ENCODE assay signal across 8 cellular contexts in genomic region chr19:4068058-4068966, GRCh38. TPM values are rescaled to one million over a fixed set of nuclear protein-coding genes. Genes with fewer than 3 reads are reported as not detected.
DNase-seq lines count a peak whose midpoint lies in the region; ATAC-seq, FAIRE-seq and TF ChIP-seq lines count a peak whose summit lies in the region.

No MANE protein-coding gene starts in this region.

- peak overlapping the region; percentile 52; the same call in 1 of the 2 replicates for H3K23ac ChIP-seq in IMR-90 (ENCODE audit: low read depth, low read length)

- H3K27me3 ChIP-seq in AG04450 (ENCODE audit: control insufficient read depth, insufficient read depth, low read length) (no peaks in the 10 kb centered on the region), IMR-90 (ENCODE audit: control insufficient read depth, insufficient read depth, low read length) (no peaks in the 10 kb centered on the region), bronchial epithelial cell (ENCODE audit: control insufficient read depth, insufficient read depth, low read length) (no peaks in the 10 kb centered on the region)

- H3K9me3 Mint-ChIP-seq in naive B cell = no peaks in the 10 kb centered on the region

- H3K27ac ChIP-seq in AG04450 (ENCODE audit: low read depth, low read length) (no peak overlapping the region), IMR-90 (ENCODE audit: insufficient read depth, low read length) (no peak overlapping the region; the same call in 1 of the 2 replicates)

- H2AFZ ChIP-seq in IMR-90 (replicated peaks; ENCODE audit: low read length, poor library complexity) = peak overlapping the region; percentile 88

- no peak overlapping the region for H3K56ac ChIP-seq in IMR-90 (ENCODE audit: extremely low read depth, insufficient read depth, low read length)

- peak overlapping the region; percentile 84 to 98 (median 90) for H3K4me3 Mint-ChIP-seq in naive B cell

- no peak overlapping the region for H3K14ac ChIP-seq in IMR-90 (replicated peaks; ENCODE audit: low read depth, low read length)

- H3K4me3 ChIP-seq in AG04450 (ENCODE audit: low read depth, low read length) (peak overlapping the region; percentile 69), IMR-90 (ENCODE audit: insufficient read depth, low read depth, low read length) (peak overlapping the region; percentile 56), bronchial epithelial cell (ENCODE audit: low read depth, low read length) (peak overlapping the region; percentile 83)

- H3K9me3 ChIP-seq in AG04450 (ENCODE audit: control insufficient read depth, insufficient read depth, low read length) (no peaks in the 10 kb centered on the region; the same call in 1 of the 2 replicates), IMR-90 (ENCODE audit: control insufficient read depth, insufficient read depth, low read length) (no peaks in the 10 kb centered on the region)

- H4K8ac ChIP-seq in IMR-90 (ENCODE audit: low read depth in 2 of 2, low read length in 2 of 2) = peak overlapping the region; percentile 69 to 85; a peak in 2 of 4 replicates

- peak overlapping the region; percentile 60 for H2AK9ac ChIP-seq in IMR-90 (replicated peaks; ENCODE audit: low read depth, low read length, poor library complexity)

- 0 out of 2 replicates have a peak overlapping the region, but pooled peaks have one; percentile 15 for H3K4ac ChIP-seq in IMR-90 (ENCODE audit: low read depth, low read length)

- H4K91ac ChIP-seq in IMR-90 (ENCODE audit: insufficient read depth, low read depth, low read length) = no peak overlapping the region

- no peak overlapping the region for H2BK15ac ChIP-seq in IMR-90 (ENCODE audit: low read depth, low read length)

- TF ChIP-seq CTCF in AG04450 (IDR thresholded peaks at IDR 0.05; ENCODE audit: low read depth, low read length) (no peak), IMR-90 (conservative IDR thresholded peaks at IDR 0.05; ENCODE audit: low read depth, low read length) (no peak), bronchial epithelial cell (IDR thresholded peaks at IDR 0.05; ENCODE audit: insufficient read depth, low read length, severe bottlenecking) (no peak)

- H3K79me1 ChIP-seq in IMR-90 (ENCODE audit: low read depth in 1 of 2, low read length in 2 of 2) = peaks cover 3 to 4% of the 10 kb centered on the region in 2 experiments; a peak in 2 of 4 replicates

- peak overlapping the region; percentile 55 for H3K9ac ChIP-seq in IMR-90 (ENCODE audit: low read depth, low read length)

- FAIRE-seq in bronchial epithelial cell (lab: Jason Lieb, UNC) = no peak

- H3K9me1 ChIP-seq in IMR-90 (ENCODE audit: insufficient read depth, low read length) = peaks cover 3% of the 10 kb centered on the region

- no peak overlapping the region for H2BK5ac ChIP-seq in IMR-90 (ENCODE audit: low read depth, low read length, poor library complexity, severe bottlenecking)

- H2BK20ac ChIP-seq in IMR-90 (ENCODE audit: low read depth, low read length) = no peak overlapping the region

- no peak overlapping the region for H4K5ac ChIP-seq in IMR-90 (ENCODE audit: low read depth, low read length)

- ATAC-seq in IMR-90 (ENCODE audit: low read depth) = no peak
- no peak for ATAC-seq in naive B cell (ENCODE audit: low read depth in 2 of 2)
- ATAC-seq in GM18511 (IDR thresholded peaks at IDR 0.05; ENCODE audit: unreplicated experiment) = no peak

- H4K20me1 ChIP-seq in IMR-90 (ENCODE audit: insufficient read depth, low read length) = peaks cover 16% of the 10 kb centered on the region

- in situ Hi-C loops in IMR-90 (cut with MboI; ENCODE audit: low sequenced_read_pairs) = no loop called here

- H3K36me3 ChIP-seq in IMR-90 (ENCODE audit: control insufficient read depth, insufficient read depth, low read length) = peaks cover 5% of the 10 kb centered on the region; the same call in 1 of the 2 replicates
- H3K36me3 ChIP-seq in bronchial epithelial cell (ENCODE audit: control insufficient read depth, insufficient read depth, low read length) = peaks cover 5% of the 10 kb centered on the region

- H3K4me1 ChIP-seq in IMR-90 (ENCODE audit: control insufficient read depth, insufficient read depth, low read length) = peaks cover 4% of the 10 kb centered on the region

- no peak overlapping the region; the same call in 1 of the 2 replicates for H3K18ac ChIP-seq in IMR-90 (ENCODE audit: low read depth, low read length)

- TF ChIP-seq RAD21 in IMR-90 (IDR thresholded peaks at IDR 0.05; ENCODE audit: low read length) = no peak

- CTCF ChIA-PET in AG04450 (lab: Charles Lee) = no interaction called here
- CTCF ChIA-PET in IMR-90 (lab: Yijun Ruan, JAX) = no interaction called here

- no TSS peak for BruUV-seq in IMR-90 (replicated peaks; lab: Mats Ljungman, UMichigan)

- no peak for DNase-seq in AG04450 (ENCODE audit: low read depth, low spot score)
- DNase-seq in IMR-90 = no peak
- DNase-seq in bronchial epithelial cell (ENCODE audit: low read depth) = no peak
- DNase-seq in naive B cell = peak; percentile 33
- DNase-seq in epidermal melanocyte (ENCODE audit: insufficient read length, low spot score) = no peak
- DNase-seq in HT-29 (ENCODE audit: low spot score) = no peak
- no peak for DNase-seq in H4 (ENCODE audit: low spot score)

- intact Hi-C loops in IMR-90 (cut with micrococcal nuclease) = loop anchor here (5.0 kb wide), 1 partner anchor 119 kb away; no protein-coding TSS in a partner anchor

- POLR2A ChIA-PET in AG04450 (lab: Yijun Ruan, JAX) (no interaction called here), IMR-90 (lab: Charles Lee; ENCODE audit: unreplicated experiment) (no interaction called here)

- TF ChIP-seq POLR2A in IMR-90 (IDR thresholded peaks at IDR 0.05; ENCODE audit: low read depth, low read length) = no peak

- peak overlapping the region; percentile 43; the same call in 1 of the 2 replicates for H2AK5ac ChIP-seq in IMR-90 (ENCODE audit: low read depth, low read length)

- peaks cover 14 to 27% (median 19%) of the 10 kb centered on the region in 3 donors for H3K4me1 Mint-ChIP-seq in naive B cell

- dilution Hi-C loops in IMR-90 (cut with HindIII; ENCODE audit: low sequenced_read_pairs, unreplicated experiment) = no loop called here

- no peaks in the 10 kb centered on the region for H3K27me3 Mint-ChIP-seq in naive B cell

- 38% methylated on average over 4 of the region's 31 CpGs; no CpG with 5 or more reads in 1 of the 2 experiments for WGBS in IMR-90 (ENCODE audit: extremely low coverage in 2 of 2, insufficient read length in 1 of 2), 2 experiments

- peak overlapping the region; percentile 47; the same call in 1 of the 2 replicates for H3K4me2 ChIP-seq in IMR-90 (ENCODE audit: low read depth, low read length)

- H2BK120ac ChIP-seq in IMR-90 (ENCODE audit: low read depth, low read length) = no peak overlapping the region; the same call in 1 of the 2 replicates

- H3K27ac Mint-ChIP-seq in naive B cell = peak overlapping the region; percentile 81 to 98 (median 94)

- H3K36me3 Mint-ChIP-seq in naive B cell = no peaks in the 10 kb centered on the region

TF ChIP-seq in IMR-90, 13 proteins besides CTCF, POLR2A, EP300 and RAD21 (continues in another document):
- TF ChIP-seq MXI1 (IDR thresholded peaks at IDR 0.05; ENCODE audit: borderline replicate concordance, low read depth, low read length) (no peak), NFE2L2 (IDR thresholded peaks at IDR 0.05; ENCODE audit: low read depth, low read length) (no peak), FOS (IDR thresholded peaks at IDR 0.05; ENCODE audit: low read depth, low read length) (no peak), CHD1 (IDR thresholded peaks at IDR 0.05; ENCODE audit: low read depth, low read length) (no peak), BHLHE40 (IDR thresholded peaks at IDR 0.05; ENCODE audit: low read depth, low read length) (no peak), USF2 (IDR thresholded peaks at IDR 0.05; ENCODE audit: low read depth, low read length) (no peak), MAZ (IDR thresholded peaks at IDR 0.05; ENCODE audit: borderline replicate concordance, low read depth, low read length) (no peak), RFX5 (IDR thresholded peaks at IDR 0.05; ENCODE audit: low read depth, low read length) (no peak), CEBPB (IDR thresholded peaks at IDR 0.05; ENCODE audit: low read depth, low read length) (no peak), MAFK (IDR thresholded peaks at IDR 0.05; ENCODE audit: low read depth, low read length) (no peak)

RNA-seq across cellular contexts. Expression of gene ZBTB7A, which starts 1.6 kb away (rescaled TPM):
- 2.7 and 4.0 TPM in 2 replicates for polyA plus RNA-seq in AG04450 (2011; rRNA removed)
- 2.2 and 2.7 TPM in 2 replicates for polyA minus RNA-seq in AG04450 (2011; rRNA and poly(A)+ RNA removed)
- 3.2 and 4.2 TPM in 2 replicates for total RNA-seq in IMR-90 (2012; rRNA removed)
- 10.3 and 14.7 TPM in 2 replicates for polyA plus RNA-seq in IMR-90 (2012; rRNA removed)
- 6.9 and 17.2 TPM in 2 replicates for polyA plus RNA-seq in IMR-90 (2012; cell fraction: cytosol; rRNA removed)
- polyA plus RNA-seq in IMR-90 (2012; cell fraction: nucleus; rRNA removed; ENCODE audit: low replicate concordance) = 22.8 and 55.1 TPM in 2 replicates
- total RNA-seq in bronchial epithelial cell = 15.3 and 29.2 TPM in 2 replicates
- 10 to 100 TPM; 13.5 to 41.2 (median 21.2) TPM for polyA plus RNA-seq in naive B cell (ENCODE audit: low read depth in 6 of 6)
- total RNA-seq in HT-29 (2014; rRNA removed; shearing (Covaris generic)) = 67.4 and 72.7 TPM in 2 replicates
- 2.5 and 5.0 TPM in 2 replicates for total RNA-seq in H4 (2014; rRNA removed; shearing (Covaris generic))

RNA-seq across cellular contexts. Expression of gene MAP2K2, which starts 55.6 kb away (rescaled TPM):
- polyA plus RNA-seq in AG04450 (2011; rRNA removed) (65.1 and 104 TPM in 2 replicates), IMR-90 (2012; rRNA removed) (151 and 196 TPM in 2 replicates), naive B cell (ENCODE audit: low read depth in 6 of 6) (10 to 100 TPM; 50.3 to 88.0 (median 69.5) TPM)
- polyA minus RNA-seq in AG04450 (2011; rRNA and poly(A)+ RNA removed) = 75.9 and 88.2 TPM in 2 replicates
- total RNA-seq in IMR-90 (2012; rRNA removed) (107 and 115 TPM in 2 replicates), bronchial epithelial cell (116 and 178 TPM in 2 replicates)
- 175 and 201 TPM in 2 replicates for polyA plus RNA-seq in IMR-90 (2012; cell fraction: cytosol; rRNA removed)
- polyA plus RNA-seq in IMR-90 (2012; cell fraction: nucleus; rRNA removed; ENCODE audit: low replicate concordance) = 144 and 291 TPM in 2 replicates
- 212 and 232 TPM in 2 replicates for total RNA-seq in HT-29 (2014; rRNA removed; shearing (Covaris generic))
- total RNA-seq in H4 (2014; rRNA removed; shearing (Covaris generic)) = 79.8 and 84.3 TPM in 2 replicates
